ENCODE assay signal across 21 cellular contexts in the genomic region with DNA sequence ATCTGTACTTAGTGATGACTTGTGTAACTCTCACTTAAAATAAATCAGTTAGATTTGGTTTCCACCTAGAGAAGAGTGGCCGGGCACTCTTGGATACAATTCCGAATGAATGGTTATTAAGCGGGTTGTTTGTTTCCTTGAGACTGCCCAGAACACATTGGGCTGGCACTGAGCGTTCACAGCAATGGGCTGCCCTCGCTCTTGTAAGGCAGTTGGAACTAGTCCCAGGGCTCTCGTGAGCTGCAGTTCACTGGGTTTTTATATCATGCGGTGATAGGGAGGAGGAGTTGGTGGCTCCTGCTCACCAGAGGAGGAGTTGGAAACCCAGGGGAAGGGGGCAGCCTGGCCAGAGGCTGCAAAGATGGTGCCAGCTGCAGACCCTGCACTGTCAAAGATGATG.
DNase-seq lines count a peak whose midpoint lies in the region; ATAC-seq and TF ChIP-seq lines count a peak whose summit lies in the region.
"Had no signal": no experiment of that assay in that cellular context is flagged by ENCODE, and none has a peak within 500 bp of the region (broad histone marks: within the 10 kb centered on the region; RNA-seq: fewer than 3 reads in every experiment).

No MANE protein-coding gene starts in this region.

- no peak overlapping the region for H3K27ac ChIP-seq in spleen
- H3K27ac ChIP-seq: coronary artery, HL-60, psoas muscle had no signal

- DNase-seq in NCI-H1105 treated with DMSO at 0.1 percent for 48 hours (lab: John Stamatoyannopoulos, UW) (peak; percentile 76), NCI-H2196 (lab: John Stamatoyannopoulos, UW; ENCODE audit: unreplicated experiment) (peak; percentile 37), left ventricle myocardium superior (peak; percentile 52), spleen (peak; percentile 35), NCI-H82 treated with DMSO at 0.1 percent for 48 hours (lab: John Stamatoyannopoulos, UW; ENCODE audit: unreplicated experiment) (no peak), SHP77 treated with DMSO at 0.1 percent for 48 hours (lab: John Stamatoyannopoulos, UW) (no peak), SW 1271 (lab: John Stamatoyannopoulos, UW) (no peak)
- DNase-seq: activated CD4-positive, alpha-beta memory T cell treated with anti-CD3 and anti-CD28 coated beads for 36 hours; activated T-cell treated with anti-CD3 and anti-CD28 coated beads, Interleukin-2, amount 50 U/mL, for 24 hours; BE2C; foreskin fibroblast; KBM-7; NCI-H1048; psoas muscle; RPMI8226; stimulated activated CD4-positive, alpha-beta T cell treated with anti-CD3 and anti-CD28 coated beads, Interleukin-15, amount 100 ng/mL, for 24 hours; stimulated activated naive CD4-positive, alpha-beta T cell; trophoblast cell had no signal

- no peaks in the 10 kb centered on the region for H3K4me1 ChIP-seq in spleen
- H3K4me1 ChIP-seq: BE2C, psoas muscle had no signal

- H3K36me3 ChIP-seq in spleen = no peaks in the 10 kb centered on the region
- H3K36me3 ChIP-seq: BE2C had no signal

- ATAC-seq in left ventricle myocardium superior = peak; percentile 93
- ATAC-seq: activated naive CD4-positive, alpha-beta T cell treated with anti-CD3 and anti-CD28 coated beads, Interleukin-2, amount 50 U/mL, for 72 hours; psoas muscle had no signal

- H3K9me3 ChIP-seq in spleen = no peaks in the 10 kb centered on the region
- H3K9me3 ChIP-seq: BE2C, psoas muscle had no signal

- intact Hi-C loops in left ventricle myocardium superior (cut with micrococcal nuclease) = no loop called here
- intact Hi-C loops in spleen (cut with DNase I; ENCODE audit: low total_unique reads) = no loop called here

- no peak for TF ChIP-seq POLR2A in spleen (IDR thresholded peaks at IDR 0.05)

- 74 to 89% (median 85%) methylated on average over 7 of the region's 7 CpGs for WGBS in spleen, 5 donors

- H3K27me3 ChIP-seq in spleen (replicated peaks in 1 of 7) = peaks cover 0 to 18% (median 0%) of the 10 kb centered on the region in 7 donors
- H3K27me3 ChIP-seq: BE2C had no signal

- TF ChIP-seq CTCF in spleen (IDR thresholded peaks at IDR 0.05 in 8 of 11, conservative IDR thresholded peaks at IDR 0.05 in 3 of 11) = no peak

- H3K4me3 ChIP-seq in spleen = no peak overlapping the region
- H3K4me3 ChIP-seq: coronary artery, psoas muscle had no signal

Comparison
In these comparisons a context has a peak if more than half of its experiments do, and no peak if none do; other contexts are left out.
1. DNase-seq: peak in NCI-H1105 treated with DMSO at 0.1 percent for 48 hours (single experiment), NCI-H2196 (single experiment), left ventricle myocardium superior (single experiment) and spleen (single experiment); none in NCI-H82 treated with DMSO at 0.1 percent for 48 hours (single experiment), SHP77 treated with DMSO at 0.1 percent for 48 hours (single experiment) and SW 1271 (0 of 2).